Comparison of ENCODE assay signal across 21 cellular contexts in genomic region chr19:4081441-4082129, GRCh38. TPM values are rescaled to one million over a fixed set of nuclear protein-coding genes. Genes with fewer than 3 reads are reported as not detected.
DNase-seq lines count a peak whose midpoint lies in the region; ATAC-seq and TF ChIP-seq lines count a peak whose summit lies in the region.
"Had no signal": no experiment of that assay in that cellular context is flagged by ENCODE, and none has a peak within 500 bp of the region (broad histone marks: within the 10 kb centered on the region; RNA-seq: fewer than 3 reads in every experiment).

No MANE protein-coding gene starts in this region.

- no TSS peak for BruUV-seq in IMR-90 (replicated peaks; lab: Mats Ljungman, UMichigan)

- no peaks in the 10 kb centered on the region for H4K20me1 ChIP-seq in IMR-90 (ENCODE audit: insufficient read depth, low read length)

- H3K4me2 ChIP-seq in IMR-90 (ENCODE audit: low read depth, low read length) (no peak overlapping the region), mesendoderm (ENCODE audit: low read length) (no peak overlapping the region)
- H3K4me2 ChIP-seq: smooth muscle cell had no signal

- H3K27me3 ChIP-seq in IMR-90 (ENCODE audit: control insufficient read depth, insufficient read depth, low read length) (no peaks in the 10 kb centered on the region), mesendoderm (ENCODE audit: insufficient read depth, low read length, poor library complexity) (no peaks in the 10 kb centered on the region)
- H3K27me3 ChIP-seq: heart left ventricle, SJSA1 had no signal

- peaks cover 24% of the 10 kb centered on the region for H3K4me1 Mint-ChIP-seq in WTC11

- H3K27me3 Mint-ChIP-seq in WTC11 (ENCODE audit: low read depth): no peaks in the 10 kb centered on the region
- H3K27me3 Mint-ChIP-seq: activated naive CD8-positive, alpha-beta T cell had no signal

- in situ Hi-C loops in IMR-90 (cut with MboI; ENCODE audit: low sequenced_read_pairs): no loop called here

- TF ChIP-seq CTCF in IMR-90 (conservative IDR thresholded peaks at IDR 0.05; ENCODE audit: low read depth, low read length): no peak
- no peak for TF ChIP-seq CTCF in WTC11 (IDR thresholded peaks at IDR 0.05)

- intact Hi-C loops in IMR-90 (cut with micrococcal nuclease): no loop called here

- H2AK9ac ChIP-seq in IMR-90 (replicated peaks; ENCODE audit: low read depth, low read length, poor library complexity): no peak overlapping the region

- H3K79me1 ChIP-seq in IMR-90 (ENCODE audit: low read depth in 1 of 2, low read length in 2 of 2) (no peaks in the 10 kb centered on the region), mesendoderm (ENCODE audit: low read length) (no peaks in the 10 kb centered on the region)

- no peak overlapping the region for H2BK120ac ChIP-seq in IMR-90 (ENCODE audit: low read depth, low read length)
- H2BK120ac ChIP-seq in mesendoderm (ENCODE audit: low read depth, low read length): no peak overlapping the region

- no peak overlapping the region for H3K56ac ChIP-seq in IMR-90 (ENCODE audit: extremely low read depth, insufficient read depth, low read length)
- no peak overlapping the region for H3K56ac ChIP-seq in mesendoderm (ENCODE audit: low read length)

- H3K18ac ChIP-seq in IMR-90 (ENCODE audit: low read depth, low read length): no peak overlapping the region
- no peak overlapping the region for H3K18ac ChIP-seq in mesendoderm (ENCODE audit: low read length)

- TF ChIP-seq RAD21 in IMR-90 (IDR thresholded peaks at IDR 0.05; ENCODE audit: low read length): no peak

- DNase-seq in EH (ENCODE audit: low read depth) (peak; percentile 48), IMR-90 (no peak), WTC11 (ENCODE audit: low spot score) (no peak), mesendoderm (peak; percentile 44), T1000 (lab: John Stamatoyannopoulos, UW) (no peak)
- DNase-seq: activated CD4-positive, alpha-beta T cell treated with anti-CD3 and anti-CD28 coated beads, Interleukin-2, amount 50 U/mL, for 4 hours; activated T-cell treated with anti-CD3 and anti-CD28 coated beads, Interleukin-2, amount 50 U/mL, for 1 hour; C1 segment of cervical spinal cord; DMS153; heart left ventricle; immature natural killer cell; MV-4-11; NCI-H1930; NCI-H524; psoas muscle had no signal

- H3K9ac ChIP-seq in IMR-90 (ENCODE audit: low read depth, low read length) (no peak overlapping the region), mesendoderm (ENCODE audit: low read length) (no peak overlapping the region)

- POLR2A ChIA-PET in IMR-90 (lab: Charles Lee; ENCODE audit: unreplicated experiment) (no interaction called here), WTC11 (lab: Charles Lee) (interaction anchor here (0.7 kb wide), 2 partner anchors 75 to 229 kb away, joined by 5 to 6 read pairs; no protein-coding TSS in a partner anchor)

- no peaks in the 10 kb centered on the region for H3K36me3 Mint-ChIP-seq in WTC11
- H3K36me3 Mint-ChIP-seq: activated naive CD8-positive, alpha-beta T cell; immature natural killer cell had no signal

- peak overlapping the region; percentile 61 for H2AFZ ChIP-seq in IMR-90 (replicated peaks; ENCODE audit: low read length, poor library complexity)

- 0% methylated on average over 1 of the region's 2 CpGs; no CpG with 5 or more reads in 1 of the 2 experiments for WGBS in IMR-90 (ENCODE audit: extremely low coverage in 2 of 2, insufficient read length in 1 of 2), 2 experiments
- WGBS in mesendoderm (ENCODE audit: extremely low coverage, insufficient coverage, low lambda C conversion rate): no CpG with 5 or more reads among the region's 2 CpGs

- no peak overlapping the region for H3K4me3 Mint-ChIP-seq in WTC11
- H3K4me3 Mint-ChIP-seq: activated naive CD8-positive, alpha-beta T cell had no signal

- H3K36me3 ChIP-seq in IMR-90 (ENCODE audit: control insufficient read depth, insufficient read depth, low read length) (no peaks in the 10 kb centered on the region), mesendoderm (ENCODE audit: control insufficient read depth, insufficient read depth, low read length) (no peaks in the 10 kb centered on the region)
- H3K36me3 ChIP-seq: heart left ventricle, SJSA1 had no signal

- H3K27ac Mint-ChIP-seq in WTC11: no peak overlapping the region
- H3K27ac Mint-ChIP-seq: activated naive CD8-positive, alpha-beta T cell; immature natural killer cell had no signal

- H3K9me1 ChIP-seq in IMR-90 (ENCODE audit: insufficient read depth, low read length): no peaks in the 10 kb centered on the region; the same call in 1 of the 2 replicates

- H3K4me3 ChIP-seq in IMR-90 (ENCODE audit: insufficient read depth, low read depth, low read length): no peak overlapping the region
- H3K4me3 ChIP-seq in mesendoderm (ENCODE audit: low read length): no peak overlapping the region
- H3K4me3 ChIP-seq: heart left ventricle, lung, psoas muscle, SJSA1, smooth muscle cell had no signal

- no peaks in the 10 kb centered on the region for H3K79me2 ChIP-seq in mesendoderm (ENCODE audit: control insufficient read depth, insufficient read depth, low read length)

- no peak overlapping the region for H3K4ac ChIP-seq in IMR-90 (ENCODE audit: low read depth, low read length)
- H3K4ac ChIP-seq in mesendoderm (ENCODE audit: low read depth, low read length): no peak overlapping the region

- H3K23ac ChIP-seq in IMR-90 (ENCODE audit: low read depth, low read length): no peak overlapping the region
- H3K23ac ChIP-seq in mesendoderm (ENCODE audit: low read length): no peak overlapping the region

- H2BK15ac ChIP-seq in IMR-90 (ENCODE audit: low read depth, low read length): no peak overlapping the region
- H2BK15ac ChIP-seq in mesendoderm (replicated peaks; ENCODE audit: low read depth): no peak overlapping the region

- no peak overlapping the region for H4K5ac ChIP-seq in IMR-90 (ENCODE audit: low read depth, low read length)
- H4K5ac ChIP-seq in mesendoderm (ENCODE audit: low read length): no peak overlapping the region

- peak overlapping the region; percentile 28; the same call in 1 of the 2 replicates for H2AK5ac ChIP-seq in IMR-90 (ENCODE audit: low read depth, low read length)
- H2AK5ac ChIP-seq in mesendoderm (ENCODE audit: low read length): no peak overlapping the region

- dilution Hi-C loops in IMR-90 (cut with HindIII; ENCODE audit: low sequenced_read_pairs, unreplicated experiment): no loop called here

- H2BK20ac ChIP-seq in IMR-90 (ENCODE audit: low read depth, low read length): no peak overlapping the region

- H3K9me3 Mint-ChIP-seq in WTC11: no peaks in the 10 kb centered on the region
- H3K9me3 Mint-ChIP-seq: immature natural killer cell had no signal

- H3K4me1 ChIP-seq in IMR-90 (ENCODE audit: control insufficient read depth, insufficient read depth, low read length) (peaks cover 7% of the 10 kb centered on the region), mesendoderm (ENCODE audit: control insufficient read depth, low read depth, low read length) (peaks cover 2% of the 10 kb centered on the region)

- ATAC-seq in IMR-90 (ENCODE audit: low read depth) (no peak), WTC11 (no peak), GM21367 (IDR thresholded peaks at IDR 0.05; ENCODE audit: unreplicated experiment) (no peak), GM18867 (IDR thresholded peaks at IDR 0.05; ENCODE audit: unreplicated experiment) (no peak)
- ATAC-seq: psoas muscle had no signal

- TF ChIP-seq POLR2A in IMR-90 (IDR thresholded peaks at IDR 0.05; ENCODE audit: low read depth, low read length): no peak

- CTCF ChIA-PET in IMR-90 (lab: Yijun Ruan, JAX) (no interaction called here), WTC11 (lab: Charles Lee) (interaction anchor here (0.6 to 1.3 kb wide), 3 partner anchors 59 to 153 kb away, joined by 3 to 7 read pairs (median 3); no protein-coding TSS in a partner anchor)

- no peak overlapping the region for H4K8ac ChIP-seq in IMR-90 (ENCODE audit: low read depth in 2 of 2, low read length in 2 of 2)
- H4K8ac ChIP-seq in mesendoderm (ENCODE audit: low read depth, low read length): no peak overlapping the region

- no peak overlapping the region for H2BK5ac ChIP-seq in IMR-90 (ENCODE audit: low read depth, low read length, poor library complexity, severe bottlenecking)
- H2BK5ac ChIP-seq in mesendoderm (ENCODE audit: low read length): no peak overlapping the region

- H4K91ac ChIP-seq in IMR-90 (ENCODE audit: insufficient read depth, low read depth, low read length): no peak overlapping the region

- no peaks in the 10 kb centered on the region for H3K9me3 ChIP-seq in IMR-90 (ENCODE audit: control insufficient read depth, insufficient read depth, low read length)
- H3K9me3 ChIP-seq: heart left ventricle, psoas muscle, SJSA1 had no signal

- H3K27ac ChIP-seq in IMR-90 (ENCODE audit: insufficient read depth, low read length) (no peak overlapping the region), mesendoderm (ENCODE audit: low read depth, low read length) (no peak overlapping the region)
- H3K27ac ChIP-seq: psoas muscle, SJSA1 had no signal

- H3K14ac ChIP-seq in IMR-90 (replicated peaks; ENCODE audit: low read depth, low read length): no peak overlapping the region

TF ChIP-seq in WTC11, 78 proteins besides CTCF, POLR2A, EP300 and RAD21:
- TF ChIP-seq ETV6 (CRISPR knock-in tag; IDR thresholded peaks at IDR 0.05) (no peak), ZNF263 (CRISPR knock-in tag; IDR thresholded peaks at IDR 0.05; ENCODE audit: low read depth) (peak; percentile 84)

RNA-seq across cellular contexts. Expression of gene ZBTB7A, which starts 14.9 kb away (rescaled TPM):
- total RNA-seq in IMR-90 (2012; rRNA removed) (3.2 and 4.2 TPM in 2 replicates), WTC11 (2021) (22.8 to 27.9 TPM (median 24.6 TPM) in 3 replicates)
- 10.3 and 14.7 TPM in 2 replicates for polyA plus RNA-seq in IMR-90 (2012; rRNA removed)
- 6.9 and 17.2 TPM in 2 replicates for polyA plus RNA-seq in IMR-90 (2012; cell fraction: cytosol; rRNA removed)
- 22.8 and 55.1 TPM in 2 replicates for polyA plus RNA-seq in IMR-90 (2012; cell fraction: nucleus; rRNA removed; ENCODE audit: low replicate concordance)
- 8.8 TPM for polyA plus RNA-seq in mesendoderm (2013, experiment 1 of 2)
- 8.8 TPM for polyA plus RNA-seq in mesendoderm (2013, experiment 2 of 2)

RNA-seq across cellular contexts. Expression of gene MAP2K2, which starts 42.3 kb away (rescaled TPM):
- 107 and 115 TPM in 2 replicates for total RNA-seq in IMR-90 (2012; rRNA removed)
- polyA plus RNA-seq in IMR-90 (2012; rRNA removed): 151 and 196 TPM in 2 replicates
- polyA plus RNA-seq in IMR-90 (2012; cell fraction: cytosol; rRNA removed): 175 and 201 TPM in 2 replicates
- 144 and 291 TPM in 2 replicates for polyA plus RNA-seq in IMR-90 (2012; cell fraction: nucleus; rRNA removed; ENCODE audit: low replicate concordance)
- 175 to 177 TPM (median 176 TPM) in 3 replicates for total RNA-seq in WTC11 (2021)
- 103 TPM for polyA plus RNA-seq in mesendoderm (2013, experiment 1 of 2)
- polyA plus RNA-seq in mesendoderm (2013, experiment 2 of 2): 103 TPM

Comparison
In these comparisons a context has a peak if more than half of its experiments do, and no peak if none do; other contexts are left out.
1. DNase-seq: peak in EH (single experiment) and mesendoderm (single experiment); none in IMR-90 (single experiment), WTC11 (single experiment) and T1000 (single experiment).